In the genomic region with DNA sequence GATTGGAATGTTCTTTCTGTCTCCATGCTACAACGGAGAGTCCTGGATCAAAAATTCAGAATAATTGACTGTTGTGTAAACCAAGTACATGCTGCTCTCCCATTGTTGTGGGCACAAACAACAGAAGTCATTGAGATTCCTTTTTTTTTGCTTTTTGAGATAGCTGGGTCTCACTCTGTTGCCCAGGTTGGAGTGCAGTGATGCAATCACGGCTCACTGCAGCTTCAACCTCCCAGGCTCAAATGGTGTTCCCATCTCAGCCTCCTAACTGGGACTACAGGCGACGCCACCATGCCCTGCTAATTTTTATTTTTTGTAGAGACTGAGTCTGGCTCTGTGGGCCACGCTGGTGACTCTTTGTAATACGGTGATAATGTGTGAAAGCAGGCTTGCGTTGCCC, we compare ENCODE assay signal across 14 cellular contexts. TPM values are rescaled to one million over a fixed set of nuclear protein-coding genes. Genes with fewer than 3 reads are reported as not detected.
DNase-seq lines count a peak whose midpoint lies in the region; ATAC-seq and TF ChIP-seq lines count a peak whose summit lies in the region.
"Had no signal": no experiment of that assay in that cellular context is flagged by ENCODE, and none has a peak within 500 bp of the region (broad histone marks: within the 10 kb centered on the region; RNA-seq: fewer than 3 reads in every experiment).

No MANE protein-coding gene starts in this region.

- CTCF ChIA-PET in activated naive CD4-positive, alpha-beta T cell treated with anti-CD3 and anti-CD28 coated beads for 36 hours (lab: Charles Lee), result no interaction called here
- CTCF ChIA-PET in WTC11 (lab: Charles Lee), result interaction anchor here (0.7 to 0.8 kb wide), 2 partner anchors 114 to 166 kb away, joined by 3 read pairs; no protein-coding TSS in a partner anchor
- CTCF ChIA-PET in Caco-2 (lab: Charles Lee), result no interaction called here

- peaks cover 2% of the 10 kb centered on the region for H3K36me3 ChIP-seq in Caco-2 (ENCODE audit: control insufficient read depth, insufficient read depth, low read length)
- H3K36me3 ChIP-seq: neural progenitor cell had no signal

- POLR2A ChIA-PET in WTC11 (lab: Charles Lee), result no interaction called here
- POLR2A ChIA-PET in Caco-2 (lab: Charles Lee), result no interaction called here

- peaks cover 43% of the 10 kb centered on the region for H3K4me1 Mint-ChIP-seq in activated naive CD4-positive, alpha-beta T cell treated with anti-CD3 and anti-CD28 coated beads for 36 hours (ENCODE audit: low read depth)
- H3K4me1 Mint-ChIP-seq in WTC11 (peaks cover 3% of the 10 kb centered on the region; the same call in 1 of the 2 replicates), Caco-2 (ENCODE audit: low read depth, unreplicated experiment) (no peaks in the 10 kb centered on the region)
- peaks cover 33 to 36% of the 10 kb centered on the region in 2 donors for H3K4me1 Mint-ChIP-seq in stimulated activated naive B cell treated with anti-CD40 and anti-IgM and Interleukin-4, amounts not matched to agents 10 μg/mL and 1 μg/mL and 100 μg/mL, for 72 hours

- no peak overlapping the region for H3K4me3 ChIP-seq in Caco-2 (ENCODE audit: low read depth, low read length)
- H3K4me3 ChIP-seq: neural progenitor cell, PC-9, skin epidermis had no signal

- no peaks in the 10 kb centered on the region for H3K4me1 ChIP-seq in Caco-2
- H3K4me1 ChIP-seq: neural progenitor cell had no signal

- no peak for ATAC-seq in WTC11
- no peak for ATAC-seq in stimulated activated naive B cell treated with anti-CD40 and anti-IgM and Interleukin-4, amounts not matched to agents 10 μg/mL and 1 μg/mL and 100 μg/mL, for 72 hours (replicated peaks)
- ATAC-seq in HG03342 (IDR thresholded peaks at IDR 0.05; ENCODE audit: unreplicated experiment), result no peak
- ATAC-seq: activated CD4-positive, CD25-positive, alpha-beta regulatory T cell treated with anti-CD3 and anti-CD28 coated beads, Interleukin-2, amount 50 U/mL, for 24 hours had no signal

- no peak for DNase-seq in activated naive CD4-positive, alpha-beta T cell treated with anti-CD3 and anti-CD28 coated beads for 36 hours
- no peak for DNase-seq in activated naive CD4-positive, alpha-beta T cell (lab: John Stamatoyannopoulos, UW)
- DNase-seq in WTC11 (ENCODE audit: low spot score), result no peak
- no peak for DNase-seq in epithelial cell of prostate (ENCODE audit: low read depth, low spot score)
- no peak for DNase-seq in stimulated activated naive B cell treated with anti-CD40 and anti-IgM and Interleukin-4, amounts not matched to agents 10 μg/mL and 1 μg/mL and 100 μg/mL, for 72 hours
- no peak for DNase-seq in Caco-2
- no peak for DNase-seq in stimulated activated CD4-positive, alpha-beta T cell treated with anti-CD3 and anti-CD28 coated beads, Interleukin-4, amount 100 ng/mL, for 24 hours
- DNase-seq: DMS153, PC-9 had no signal

- H3K27ac ChIP-seq in epithelial cell of prostate, result peak overlapping the region; percentile 99
- H3K27ac ChIP-seq: neural progenitor cell, PC-9 had no signal

- H3K27me3 ChIP-seq in Caco-2 (replicated peaks; ENCODE audit: control insufficient read depth, insufficient read depth, low read length), result no peaks in the 10 kb centered on the region
- H3K27me3 ChIP-seq: neural progenitor cell had no signal

- BruUV-seq in Caco-2 (replicated peaks; lab: Mats Ljungman, UMichigan), result no TSS peak

- peak overlapping the region; percentile 89 for H3K27ac Mint-ChIP-seq in activated naive CD4-positive, alpha-beta T cell treated with anti-CD3 and anti-CD28 coated beads for 36 hours
- H3K27ac Mint-ChIP-seq in WTC11 (no peak overlapping the region), Caco-2 (ENCODE audit: unreplicated experiment) (no peak overlapping the region)
- H3K27ac Mint-ChIP-seq in stimulated activated naive B cell treated with anti-CD40 and anti-IgM and Interleukin-4, amounts not matched to agents 10 μg/mL and 1 μg/mL and 100 μg/mL, for 72 hours, result peak overlapping the region; percentile 79
- H3K27ac Mint-ChIP-seq: neural progenitor cell had no signal

- H3K9me3 Mint-ChIP-seq in activated naive CD4-positive, alpha-beta T cell treated with anti-CD3 and anti-CD28 coated beads for 36 hours, result no peaks in the 10 kb centered on the region
- H3K9me3 Mint-ChIP-seq in WTC11, result no peaks in the 10 kb centered on the region
- no peaks in the 10 kb centered on the region for H3K9me3 Mint-ChIP-seq in stimulated activated naive B cell treated with anti-CD40 and anti-IgM and Interleukin-4, amounts not matched to agents 10 μg/mL and 1 μg/mL and 100 μg/mL, for 72 hours
- H3K9me3 Mint-ChIP-seq in Caco-2 (ENCODE audit: unreplicated experiment), result no peaks in the 10 kb centered on the region
- H3K9me3 Mint-ChIP-seq: activated T-helper 2 cell treated with anti-CD3 and anti-CD28 coated beads, Interferon-gamma antibody, Interleukin-2, Interleukin-4, amounts not matched to agents 10 μg/mL and 5 μg/mL and 100 μg/mL, durations not matched to agents 14 hours and 24 hours and 36 hours; neural progenitor cell had no signal

- no peaks in the 10 kb centered on the region for H3K27me3 Mint-ChIP-seq in activated naive CD4-positive, alpha-beta T cell treated with anti-CD3 and anti-CD28 coated beads for 36 hours (ENCODE audit: low read depth)
- H3K27me3 Mint-ChIP-seq in WTC11 (ENCODE audit: low read depth) (no peaks in the 10 kb centered on the region), Caco-2 (ENCODE audit: insufficient read depth, unreplicated experiment) (no peaks in the 10 kb centered on the region)
- H3K27me3 Mint-ChIP-seq in stimulated activated naive B cell treated with anti-CD40 and anti-IgM and Interleukin-4, amounts not matched to agents 10 μg/mL and 1 μg/mL and 100 μg/mL, for 72 hours, result no peaks in the 10 kb centered on the region

- H3K36me3 Mint-ChIP-seq in activated naive CD4-positive, alpha-beta T cell treated with anti-CD3 and anti-CD28 coated beads for 36 hours (ENCODE audit: low read depth), result peaks cover 41% of the 10 kb centered on the region
- H3K36me3 Mint-ChIP-seq in WTC11, result peaks cover 18% of the 10 kb centered on the region
- H3K36me3 Mint-ChIP-seq in stimulated activated naive B cell treated with anti-CD40 and anti-IgM and Interleukin-4, amounts not matched to agents 10 μg/mL and 1 μg/mL and 100 μg/mL, for 72 hours, result peaks cover 59 to 62% of the 10 kb centered on the region in 2 donors
- peaks cover 49% of the 10 kb centered on the region for H3K36me3 Mint-ChIP-seq in Caco-2 (ENCODE audit: insufficient read depth, unreplicated experiment)

- TF ChIP-seq CTCF in WTC11 (IDR thresholded peaks at IDR 0.05), result no peak
- no peak for TF ChIP-seq CTCF in Caco-2 (IDR thresholded peaks at IDR 0.05; ENCODE audit: insufficient read depth in 1 of 2, low read depth in 1 of 2, low read length in 1 of 2, severe bottlenecking in 1 of 2, unreplicated experiment in 1 of 2)

- H3K9me3 ChIP-seq in Caco-2, result no peaks in the 10 kb centered on the region

- no peak overlapping the region for H3K4me3 Mint-ChIP-seq in activated naive CD4-positive, alpha-beta T cell treated with anti-CD3 and anti-CD28 coated beads for 36 hours
- H3K4me3 Mint-ChIP-seq in WTC11 (no peak overlapping the region), Caco-2 (ENCODE audit: unreplicated experiment) (no peak overlapping the region)
- H3K4me3 Mint-ChIP-seq in stimulated activated naive B cell treated with anti-CD40 and anti-IgM and Interleukin-4, amounts not matched to agents 10 μg/mL and 1 μg/mL and 100 μg/mL, for 72 hours, result no peak overlapping the region

- intact Hi-C loops in activated naive CD4-positive, alpha-beta T cell treated with anti-CD3 and anti-CD28 coated beads for 36 hours (cut with micrococcal nuclease), result loop anchor here (10.0 kb wide), 2 partner anchors 280 to 450 kb away; no protein-coding TSS in a partner anchor
- intact Hi-C loops in Caco-2 (cut with micrococcal nuclease; ENCODE audit: unreplicated experiment), result no loop called here

TF ChIP-seq in WTC11, 78 proteins besides CTCF, POLR2A, EP300 and RAD21 (continues in another document):
- TF ChIP-seq PRRX2 (CRISPR knock-in tag; IDR thresholded peaks at IDR 0.05), result no peak
- TF ChIP-seq GABPB1 (CRISPR knock-in tag; IDR thresholded peaks at IDR 0.05), result peak; percentile 33; the same call in 1 of the 2 replicates
- TF ChIP-seq, protein P1, sequence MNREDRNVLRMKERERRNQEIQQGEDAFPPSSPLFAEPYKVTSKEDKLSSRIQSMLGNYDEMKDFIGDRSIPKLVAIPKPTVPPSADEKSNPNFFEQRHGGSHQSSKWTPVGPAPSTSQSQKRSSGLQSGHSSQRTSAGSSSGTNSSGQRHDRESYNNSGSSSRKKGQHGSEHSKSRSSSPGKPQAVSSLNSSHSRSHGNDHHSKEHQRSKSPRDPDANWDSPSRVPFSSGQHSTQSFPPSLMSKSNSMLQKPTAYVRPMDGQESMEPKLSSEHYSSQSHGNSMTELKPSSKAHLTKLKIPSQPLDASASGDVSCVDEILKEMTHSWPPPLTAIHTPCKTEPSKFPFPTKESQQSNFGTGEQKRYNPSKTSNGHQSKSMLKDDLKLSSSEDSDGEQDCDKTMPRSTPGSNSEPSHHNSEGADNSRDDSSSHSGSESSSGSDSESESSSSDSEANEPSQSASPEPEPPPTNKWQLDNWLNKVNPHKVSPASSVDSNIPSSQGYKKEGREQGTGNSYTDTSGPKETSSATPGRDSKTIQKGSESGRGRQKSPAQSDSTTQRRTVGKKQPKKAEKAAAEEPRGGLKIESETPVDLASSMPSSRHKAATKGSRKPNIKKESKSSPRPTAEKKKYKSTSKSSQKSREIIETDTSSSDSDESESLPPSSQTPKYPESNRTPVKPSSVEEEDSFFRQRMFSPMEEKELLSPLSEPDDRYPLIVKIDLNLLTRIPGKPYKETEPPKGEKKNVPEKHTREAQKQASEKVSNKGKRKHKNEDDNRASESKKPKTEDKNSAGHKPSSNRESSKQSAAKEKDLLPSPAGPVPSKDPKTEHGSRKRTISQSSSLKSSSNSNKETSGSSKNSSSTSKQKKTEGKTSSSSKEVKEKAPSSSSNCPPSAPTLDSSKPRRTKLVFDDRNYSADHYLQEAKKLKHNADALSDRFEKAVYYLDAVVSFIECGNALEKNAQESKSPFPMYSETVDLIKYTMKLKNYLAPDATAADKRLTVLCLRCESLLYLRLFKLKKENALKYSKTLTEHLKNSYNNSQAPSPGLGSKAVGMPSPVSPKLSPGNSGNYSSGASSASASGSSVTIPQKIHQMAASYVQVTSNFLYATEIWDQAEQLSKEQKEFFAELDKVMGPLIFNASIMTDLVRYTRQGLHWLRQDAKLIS (CRISPR knock-in tag; IDR thresholded peaks at IDR 0.05; ENCODE audit: borderline replicate concordance), result no peak

RNA-seq across cellular contexts. Expression of a gene that starts 24.5 kb away (rescaled TPM):
- 100 to 1,000 TPM; 150 to 161 TPM for total RNA-seq in activated naive CD4-positive, alpha-beta T cell treated with anti-CD3 and anti-CD28 coated beads for 36 hours
- total RNA-seq in WTC11 (2021) (38.4 to 43.5 TPM (median 39.4 TPM) in 3 replicates), Caco-2 (2022) (60.7 and 67.7 TPM in 2 replicates)

RNA-seq across cellular contexts. Expression of a gene that starts 31.6 kb away (rescaled TPM):
- total RNA-seq in activated naive CD4-positive, alpha-beta T cell treated with anti-CD3 and anti-CD28 coated beads for 36 hours, result 10 to 100 TPM; 72.6 to 80.2 TPM
- total RNA-seq in WTC11 (2021) (26.2 to 31.9 TPM (median 28.5 TPM) in 3 replicates), Caco-2 (2022) (20.2 and 22.3 TPM in 2 replicates)

Comparison
In these comparisons a context has a peak if more than half of its experiments do, and no peak if none do; other contexts are left out.
1. H3K27ac Mint-ChIP-seq: peak in activated naive CD4-positive, alpha-beta T cell treated with anti-CD3 and anti-CD28 coated beads for 36 hours (single experiment) and stimulated activated naive B cell treated with anti-CD40 and anti-IgM and Interleukin-4, amounts not matched to agents 10 μg/mL and 1 μg/mL and 100 μg/mL, for 72 hours (single experiment); none in WTC11 (single experiment) and Caco-2 (single experiment).